In genomic region chrX:54044126-54044876, GRCh38 we compare ENCODE assay signal across 8 cellular contexts. TPM values are rescaled to one million over a fixed set of nuclear protein-coding genes. Genes with fewer than 3 reads are reported as not detected.
DNase-seq lines count a peak whose midpoint lies in the region; ATAC-seq and TF ChIP-seq lines count a peak whose summit lies in the region.

TSS of gene PHF8 (minus strand) at chrX:54044473. CDS start at chrX:54042728, 1,745 bp downstream.

- DNase-seq in AG04450 (ENCODE audit: low read depth, low spot score): peak; percentile 85
- DNase-seq in NCI-H345 (lab: John Stamatoyannopoulos, UW): peak; percentile 94
- DNase-seq in activated B cell treated with CpG ODN at 0.5 μM for 24 hours: peak; percentile 87
- DNase-seq in cardiac fibroblast (ENCODE audit: low read depth in 2 of 2): peak; percentile 95 to 97
- peak; percentile 81 for DNase-seq in iPS-NIHi11 (ENCODE audit: low spot score)

- H3K4me3 Mint-ChIP-seq in activated B cell treated with CpG ODN at 0.5 μM for 24 hours: peak within 1 kb of the TSS; percentile 92

- H3K4me3 ChIP-seq in AG04450 (ENCODE audit: low read depth, low read length) (peak within 1 kb of the TSS; percentile 70), cardiac fibroblast (replicated peaks in 1 of 2; ENCODE audit: low read depth in 2 of 2, low read length in 2 of 2) (peak within 1 kb of the TSS; percentile 64 to 66), skin epidermis (peak within 1 kb of the TSS; percentile 45 to 69 (median 60))

- peaks cover 20% of the 10 kb centered on the region for H3K36me3 Mint-ChIP-seq in activated B cell treated with CpG ODN at 0.5 μM for 24 hours (ENCODE audit: low read depth)

- H3K27me3 Mint-ChIP-seq in activated B cell treated with CpG ODN at 0.5 μM for 24 hours: no peaks in the 10 kb centered on the region

- intact Hi-C loops in activated B cell treated with CpG ODN at 0.5 μM for 24 hours (cut with micrococcal nuclease): loop anchor here (1.0 to 5.0 kb wide), 12 partner anchors 139 to 1117 kb away; partner anchors contain the start of genes APEX2, FAM120C, GNL3L and KDM5C

- no peaks in the 10 kb centered on the region for H3K9me3 Mint-ChIP-seq in activated B cell treated with CpG ODN at 0.5 μM for 24 hours

- POLR2A ChIA-PET in AG04450 (lab: Yijun Ruan, JAX): interaction anchor here (0.5 to 3.6 kb wide), 8 partner anchors 20 to 595 kb away, joined by 3 to 26 read pairs (median 4); partner anchors contain the start of gene FAM120C
- POLR2A ChIA-PET in activated B cell treated with CpG ODN at 0.5 μM for 24 hours (lab: Charles Lee): interaction anchor here (0.6 to 4.2 kb wide), 15 partner anchors 139 to 1673 kb away, joined by 3 to 37 read pairs (median 8); partner anchors contain the start of genes APEX2, FAM120C, GNL3L and HUWE1

- ATAC-seq in GM19023 (IDR thresholded peaks at IDR 0.05; ENCODE audit: unreplicated experiment) (peak; percentile 85), HG03280 (IDR thresholded peaks at IDR 0.05; ENCODE audit: unreplicated experiment) (peak; percentile 81), activated B cell treated with CpG ODN at 0.5 μM for 24 hours (ENCODE audit: low read depth) (peak; percentile 82)

- peak within 1 kb of the TSS; percentile 96 for H3K27ac Mint-ChIP-seq in activated B cell treated with CpG ODN at 0.5 μM for 24 hours

- H3K27me3 ChIP-seq in AG04450 (ENCODE audit: control insufficient read depth, insufficient read depth, low read length): no peaks in the 10 kb centered on the region

- H3K27ac ChIP-seq in AG04450 (ENCODE audit: low read depth, low read length): peak within 1 kb of the TSS; percentile 91
- H3K27ac ChIP-seq in skin epidermis: peak within 1 kb of the TSS; percentile 87 to 98 (median 95)

- TF ChIP-seq CTCF in AG04450 (IDR thresholded peaks at IDR 0.05; ENCODE audit: low read depth, low read length): no peak
- no peak for TF ChIP-seq CTCF in activated B cell treated with CpG ODN at 0.5 μM for 24 hours (IDR thresholded peaks at IDR 0.05)
- TF ChIP-seq CTCF in cardiac fibroblast (IDR thresholded peaks at IDR 0.05; ENCODE audit: low read depth, low read length): peak; percentile 9

- no peaks in the 10 kb centered on the region for H3K9me3 ChIP-seq in AG04450 (ENCODE audit: control insufficient read depth, insufficient read depth, low read length)

- peaks cover 15% of the 10 kb centered on the region for H3K4me1 Mint-ChIP-seq in activated B cell treated with CpG ODN at 0.5 μM for 24 hours

- CTCF ChIA-PET in AG04450 (lab: Charles Lee) (no interaction called here), activated B cell treated with CpG ODN at 0.5 μM for 24 hours (lab: Charles Lee) (no interaction called here)

RNA-seq across cellular contexts. Expression of gene PHF8, which starts in this region (rescaled TPM):
- polyA plus RNA-seq in AG04450 (2011; rRNA removed): 9.7 and 11.2 TPM in 2 replicates
- polyA minus RNA-seq in AG04450 (2011; rRNA and poly(A)+ RNA removed): 37.9 and 45.7 TPM in 2 replicates
- total RNA-seq in activated B cell treated with CpG ODN at 0.5 μM for 24 hours: 56.6 and 58.7 TPM in 2 replicates

Comparison
In these comparisons a context has a peak if more than half of its experiments do, and no peak if none do; other contexts are left out.
1. Peak in every context shown above with its lines: DNase-seq, ATAC-seq, H3K4me3 ChIP-seq and H3K27ac ChIP-seq.